Comparison of ENCODE assay signal across 1 cellular context in the genomic region with DNA sequence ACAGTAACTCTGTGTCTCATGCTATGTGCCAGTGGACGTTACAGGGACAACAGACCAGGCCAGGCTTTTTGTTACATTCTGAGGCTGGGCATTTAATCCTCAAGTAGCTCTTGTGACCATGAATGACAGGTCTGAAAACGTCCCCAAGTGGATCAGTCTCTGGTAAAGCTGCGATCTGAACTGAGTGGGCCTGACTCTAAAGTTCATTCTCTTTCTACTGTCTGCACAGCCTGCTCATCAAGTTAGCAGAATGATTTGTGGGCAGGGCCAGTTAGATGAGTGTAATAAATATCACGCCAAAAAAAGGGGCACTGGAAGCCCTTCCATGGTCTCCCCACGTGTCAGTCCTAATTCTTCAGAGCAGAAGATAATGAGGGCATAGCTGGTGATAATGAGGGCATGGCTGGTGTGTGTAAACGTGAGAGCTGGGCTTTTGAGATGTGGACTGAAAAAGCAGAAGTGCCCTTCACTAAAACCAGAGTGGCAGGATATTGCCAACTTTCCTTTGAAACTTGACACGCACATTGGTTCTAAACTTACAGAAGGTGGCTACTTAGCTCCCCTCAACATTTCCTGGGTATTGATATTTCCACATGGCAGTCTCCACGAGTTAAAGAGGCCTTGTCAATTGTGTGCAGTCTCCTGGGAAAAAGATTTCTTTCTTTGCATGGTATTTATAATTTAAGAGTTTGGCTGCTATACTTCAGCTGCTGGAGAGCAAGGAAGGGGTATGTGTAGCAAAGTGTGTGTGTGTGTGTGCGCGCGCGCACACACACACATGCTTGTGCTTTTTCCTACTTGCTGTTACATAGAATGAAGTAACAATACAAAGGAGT.
TF ChIP-seq lines count a peak whose summit lies in the region.

No MANE protein-coding gene starts in this region.

TF ChIP-seq in HepG2, 621 proteins besides CTCF, POLR2A, EP300 and RAD21 (continued from another document):
- TF ChIP-seq ZNF614 (CRISPR knock-in tag; IDR thresholded peaks at IDR 0.05; ENCODE audit: borderline replicate concordance) = no peak
